21 cellular contexts compared by ENCODE assay signal in genomic region chr15:67385971-67386370, GRCh38.
DNase-seq lines count a peak whose midpoint lies in the region; ATAC-seq, FAIRE-seq and TF ChIP-seq lines count a peak whose summit lies in the region.
"Had no signal": no experiment of that assay in that cellular context is flagged by ENCODE, and none has a peak within 500 bp of the region (broad histone marks: within the 10 kb centered on the region; RNA-seq: fewer than 3 reads in every experiment).

No MANE protein-coding gene starts in this region.

- TF ChIP-seq CTCF in A673 (conservative IDR thresholded peaks at IDR 0.05; ENCODE audit: low read depth, low read length), result peak; percentile 29; the same call in 1 of the 2 replicates
- TF ChIP-seq CTCF in IMR-90 (conservative IDR thresholded peaks at IDR 0.05; ENCODE audit: low read depth, low read length), result peak; percentile 33
- peak; percentile 74 for TF ChIP-seq CTCF in chondrocyte (IDR thresholded peaks at IDR 0.05)

- peaks cover 7% of the 10 kb centered on the region for H3K27me3 Mint-ChIP-seq in chondrocyte (ENCODE audit: low read depth)

- H3K9me3 ChIP-seq in A673 (ENCODE audit: low read depth, low read length, poor library complexity, severe bottlenecking) (no peaks in the 10 kb centered on the region), IMR-90 (ENCODE audit: control insufficient read depth, insufficient read depth, low read length) (no peaks in the 10 kb centered on the region)
- H3K9me3 ChIP-seq: colonic mucosa, gastroesophageal sphincter, suprapubic skin, vagina had no signal

- no peak overlapping the region for H3K18ac ChIP-seq in IMR-90 (ENCODE audit: low read depth, low read length)

- ATAC-seq in IMR-90 (ENCODE audit: low read depth), result no peak
- ATAC-seq in HG03025 (IDR thresholded peaks at IDR 0.05; ENCODE audit: low FRiP score, unreplicated experiment), result no peak
- no peak for ATAC-seq in GM21423 (IDR thresholded peaks at IDR 0.05; ENCODE audit: unreplicated experiment)
- ATAC-seq in HG03045 (IDR thresholded peaks at IDR 0.05; ENCODE audit: unreplicated experiment), result no peak
- ATAC-seq: gastroesophageal sphincter, sciatic nerve had no signal

- no peaks in the 10 kb centered on the region for H3K79me1 ChIP-seq in IMR-90 (ENCODE audit: low read depth in 1 of 2, low read length in 2 of 2)

- no peak overlapping the region for H2AK5ac ChIP-seq in IMR-90 (ENCODE audit: low read depth, low read length)

- H3K4me1 Mint-ChIP-seq in chondrocyte (ENCODE audit: low read depth), result no peaks in the 10 kb centered on the region
- H3K4me1 Mint-ChIP-seq: activated naive CD4-positive, alpha-beta T cell treated with anti-CD3 and anti-CD28 coated beads, Interleukin-2, amount 50 U/mL, for 24 hours; CD4-positive, alpha-beta memory T cell had no signal

- no peak overlapping the region for H2AK9ac ChIP-seq in IMR-90 (replicated peaks; ENCODE audit: low read depth, low read length, poor library complexity)

- H4K91ac ChIP-seq in IMR-90 (ENCODE audit: insufficient read depth, low read depth, low read length), result no peak overlapping the region

- no peak overlapping the region for H3K4me2 ChIP-seq in IMR-90 (ENCODE audit: low read depth, low read length)

- intact Hi-C loops in A673 (cut with micrococcal nuclease; ENCODE audit: unreplicated experiment) (no loop called here), IMR-90 (cut with micrococcal nuclease) (loop anchor here (2.0 kb wide), 1 partner anchor 449 kb away; no protein-coding TSS in a partner anchor)

- DNase-seq in A673 (ENCODE audit: low spot score) (no peak), IMR-90 (no peak), chondrocyte (ENCODE audit: low spot score) (no peak), NCI-H1694 (lab: John Stamatoyannopoulos, UW) (no peak)
- DNase-seq: aorta; CD4-positive, alpha-beta memory T cell; colonic mucosa; H7; NCI-H1105; NCI-H524 treated with DMSO at 0.1 percent for 48 hours had no signal

- no CpG with 5 or more reads among the region's 1 CpG for WGBS in IMR-90 (ENCODE audit: extremely low coverage in 2 of 2, insufficient read length in 1 of 2), 2 experiments

- H3K23ac ChIP-seq in IMR-90 (ENCODE audit: low read depth, low read length), result no peak overlapping the region

- H3K14ac ChIP-seq in IMR-90 (replicated peaks; ENCODE audit: low read depth, low read length), result no peak overlapping the region

- CTCF ChIA-PET in A673 (lab: Charles Lee) (no interaction called here), IMR-90 (lab: Yijun Ruan, JAX) (interaction anchor here (1.0 kb wide), 1 partner anchor 51 kb away, joined by 3 read pairs; no protein-coding TSS in a partner anchor)

- H3K36me3 Mint-ChIP-seq in chondrocyte (ENCODE audit: low read depth), result no peaks in the 10 kb centered on the region
- H3K36me3 Mint-ChIP-seq: activated naive CD4-positive, alpha-beta T cell treated with anti-CD3 and anti-CD28 coated beads, Interleukin-2, amount 50 U/mL, for 24 hours; CD4-positive, alpha-beta memory T cell had no signal

- no peak overlapping the region for H3K27ac Mint-ChIP-seq in chondrocyte (ENCODE audit: unreplicated experiment)
- H3K27ac Mint-ChIP-seq: activated naive CD4-positive, alpha-beta T cell treated with anti-CD3 and anti-CD28 coated beads, Interleukin-2, amount 50 U/mL, for 24 hours; CD4-positive, alpha-beta memory T cell had no signal

- no peak overlapping the region for H3K9ac ChIP-seq in IMR-90 (ENCODE audit: low read depth, low read length)
- H3K9ac ChIP-seq: parathyroid adenoma had no signal

- H3K4me3 Mint-ChIP-seq in chondrocyte (ENCODE audit: unreplicated experiment), result no peak overlapping the region
- H3K4me3 Mint-ChIP-seq: activated naive CD4-positive, alpha-beta T cell treated with anti-CD3 and anti-CD28 coated beads, Interleukin-2, amount 50 U/mL, for 24 hours; CD4-positive, alpha-beta memory T cell had no signal

- no peaks in the 10 kb centered on the region for H3K36me3 ChIP-seq in A673 (ENCODE audit: insufficient read depth, low read length, poor library complexity, severe bottlenecking)
- H3K36me3 ChIP-seq in IMR-90 (ENCODE audit: control insufficient read depth, insufficient read depth, low read length), result no peaks in the 10 kb centered on the region
- H3K36me3 ChIP-seq: colonic mucosa, gastroesophageal sphincter, suprapubic skin, vagina had no signal

- no peak overlapping the region for H2BK20ac ChIP-seq in IMR-90 (ENCODE audit: low read depth, low read length)

- no peaks in the 10 kb centered on the region for H3K9me3 Mint-ChIP-seq in chondrocyte (ENCODE audit: low read depth)
- H3K9me3 Mint-ChIP-seq: activated naive CD4-positive, alpha-beta T cell treated with anti-CD3 and anti-CD28 coated beads, Interleukin-2, amount 50 U/mL, for 24 hours; CD4-positive, alpha-beta memory T cell had no signal

- H3K4me1 ChIP-seq in A673 (ENCODE audit: insufficient read depth, low read length, poor library complexity, severe bottlenecking) (no peaks in the 10 kb centered on the region), IMR-90 (ENCODE audit: control insufficient read depth, insufficient read depth, low read length) (no peaks in the 10 kb centered on the region)
- H3K4me1 ChIP-seq: colonic mucosa, gastroesophageal sphincter, parathyroid adenoma, suprapubic skin, vagina had no signal

- POLR2A ChIA-PET in A673 (lab: Charles Lee; ENCODE audit: low non-redundant PET), result no interaction called here
- POLR2A ChIA-PET in IMR-90 (lab: Charles Lee; ENCODE audit: unreplicated experiment), result no interaction called here

- no peak for TF ChIP-seq POLR2A in IMR-90 (IDR thresholded peaks at IDR 0.05; ENCODE audit: low read depth, low read length)

- no peak; the same call in 1 of the 2 replicates for TF ChIP-seq RAD21 in IMR-90 (IDR thresholded peaks at IDR 0.05; ENCODE audit: low read length)

- no peak overlapping the region for H3K27ac ChIP-seq in A673 (ENCODE audit: low read depth, low read length, poor library complexity, severe bottlenecking)
- H3K27ac ChIP-seq in IMR-90 (ENCODE audit: insufficient read depth, low read length), result no peak overlapping the region
- H3K27ac ChIP-seq: colonic mucosa, gastroesophageal sphincter, parathyroid adenoma, suprapubic skin, vagina had no signal

- dilution Hi-C loops in IMR-90 (cut with HindIII; ENCODE audit: low sequenced_read_pairs, unreplicated experiment), result no loop called here

- no peaks in the 10 kb centered on the region for H3K27me3 ChIP-seq in A673 (replicated peaks; ENCODE audit: insufficient read depth, low read depth, low read length, poor library complexity)
- peaks cover 23% of the 10 kb centered on the region for H3K27me3 ChIP-seq in IMR-90 (ENCODE audit: control insufficient read depth, insufficient read depth, low read length)
- H3K27me3 ChIP-seq: colonic mucosa, gastroesophageal sphincter, suprapubic skin, vagina had no signal

- BruUV-seq in A673 (replicated peaks; lab: Mats Ljungman, UMichigan) (no TSS peak), IMR-90 (replicated peaks; lab: Mats Ljungman, UMichigan) (no TSS peak)

- no peaks in the 10 kb centered on the region for H3K9me1 ChIP-seq in IMR-90 (ENCODE audit: insufficient read depth, low read length)

- FAIRE-seq in islet of Langerhans (lab: Jason Lieb, UNC), result peak; percentile 76
- FAIRE-seq: GM12892 had no signal

- H2BK15ac ChIP-seq in IMR-90 (ENCODE audit: low read depth, low read length), result no peak overlapping the region

- H2BK120ac ChIP-seq in IMR-90 (ENCODE audit: low read depth, low read length), result no peak overlapping the region

- H3K4me3 ChIP-seq in A673 (ENCODE audit: low read depth, low read length, poor library complexity, severe bottlenecking) (no peak overlapping the region), IMR-90 (ENCODE audit: insufficient read depth, low read depth, low read length) (no peak overlapping the region)
- H3K4me3 ChIP-seq: colonic mucosa, gastroesophageal sphincter, suprapubic skin, vagina had no signal

- no peak overlapping the region for H4K8ac ChIP-seq in IMR-90 (ENCODE audit: low read depth in 2 of 2, low read length in 2 of 2)

- in situ Hi-C loops in IMR-90 (cut with MboI; ENCODE audit: low sequenced_read_pairs), result no loop called here

- H3K4ac ChIP-seq in IMR-90 (ENCODE audit: low read depth, low read length), result no peak overlapping the region

- H2BK5ac ChIP-seq in IMR-90 (ENCODE audit: low read depth, low read length, poor library complexity, severe bottlenecking), result no peak overlapping the region

- H4K5ac ChIP-seq in IMR-90 (ENCODE audit: low read depth, low read length), result no peak overlapping the region

- no peaks in the 10 kb centered on the region for H4K20me1 ChIP-seq in IMR-90 (ENCODE audit: insufficient read depth, low read length)

- H3K56ac ChIP-seq in IMR-90 (ENCODE audit: extremely low read depth, insufficient read depth, low read length), result no peak overlapping the region

- H2AFZ ChIP-seq in IMR-90 (replicated peaks; ENCODE audit: low read length, poor library complexity), result no peak overlapping the region
- H2AFZ ChIP-seq: parathyroid adenoma had no signal

TF ChIP-seq in IMR-90, 13 proteins besides CTCF, POLR2A, EP300 and RAD21 (continues in another document):
- TF ChIP-seq MAFK (IDR thresholded peaks at IDR 0.05; ENCODE audit: low read depth, low read length) (no peak), SMC3 (IDR thresholded peaks at IDR 0.05; ENCODE audit: low read depth, low read length) (no peak), MAZ (IDR thresholded peaks at IDR 0.05; ENCODE audit: borderline replicate concordance, low read depth, low read length) (no peak), BHLHE40 (IDR thresholded peaks at IDR 0.05; ENCODE audit: low read depth, low read length) (no peak), ELK1 (IDR thresholded peaks at IDR 0.05; ENCODE audit: borderline replicate concordance, low read depth, low read length) (no peak), RCOR1 (IDR thresholded peaks at IDR 0.05; ENCODE audit: insufficient replicate concordance, low read length) (no peak), FOS (IDR thresholded peaks at IDR 0.05; ENCODE audit: low read depth, low read length) (no peak), NFE2L2 (IDR thresholded peaks at IDR 0.05; ENCODE audit: low read depth, low read length) (no peak), CHD1 (IDR thresholded peaks at IDR 0.05; ENCODE audit: low read depth, low read length) (no peak), CEBPB (IDR thresholded peaks at IDR 0.05; ENCODE audit: low read depth, low read length) (no peak), MXI1 (IDR thresholded peaks at IDR 0.05; ENCODE audit: borderline replicate concordance, low read depth, low read length) (no peak)
